18 cellular contexts compared by ENCODE assay signal in genomic region chr20:47558699-47559098, GRCh38. TPM values are rescaled to one million over a fixed set of nuclear protein-coding genes. Genes with fewer than 3 reads are reported as not detected.
DNase-seq lines count a peak whose midpoint lies in the region; ATAC-seq and TF ChIP-seq lines count a peak whose summit lies in the region.
"Had no signal": no experiment of that assay in that cellular context is flagged by ENCODE, and none has a peak within 500 bp of the region (broad histone marks: within the 10 kb centered on the region; RNA-seq: fewer than 3 reads in every experiment).

No MANE protein-coding gene starts in this region.

- H3K27me3 Mint-ChIP-seq in CD8-positive, alpha-beta T cell (ENCODE audit: low read depth) = no peaks in the 10 kb centered on the region
- H3K27me3 Mint-ChIP-seq in HFFc6 (ENCODE audit: insufficient read depth) = peaks cover 2% of the 10 kb centered on the region; the same call in 1 of the 2 replicates
- H3K27me3 Mint-ChIP-seq: dendritic cell treated with granulocyte-macrophage colony-stimulating factor and Interleukin-4, amounts not matched to agents 40 ng/mL and 50 ng/mL, for 4 days; stimulated activated naive CD8-positive, alpha-beta T cell treated with anti-CD3 and anti-CD28 coated beads, Interleukin-15, amount 100 ng/mL, for 72 hours; T-helper 17 cell had no signal

- H3K4me3 Mint-ChIP-seq in CD8-positive, alpha-beta T cell = no peak overlapping the region
- peak overlapping the region; percentile 60 for H3K4me3 Mint-ChIP-seq in HFFc6
- H3K4me3 Mint-ChIP-seq: activated T-helper 1 cell treated with anti-CD3 and anti-CD28 coated beads, Interleukin-12 subunit alpha, Interleukin-12 subunit beta, Interleukin-2, Interleukin-4 antibody, amounts not matched to agents 30 ng/mL and 10 ng/mL and 1 ng/mL, durations not matched to agents 14 hours and 24 hours and 36 hours; dendritic cell treated with granulocyte-macrophage colony-stimulating factor and Interleukin-4, amounts not matched to agents 40 ng/mL and 50 ng/mL, for 4 days; stimulated activated naive CD8-positive, alpha-beta T cell treated with anti-CD3 and anti-CD28 coated beads, Interleukin-15, amount 100 ng/mL, for 72 hours; T-helper 17 cell had no signal

- POLR2A ChIA-PET in CD8-positive, alpha-beta T cell (lab: Charles Lee) = interaction anchor here (0.6 kb wide), 1 partner anchor 9 kb away, joined by 6 read pairs; no protein-coding TSS in a partner anchor

- H3K36me3 ChIP-seq in CD8-positive, alpha-beta T cell (ENCODE audit: insufficient read depth, low read length) = no peaks in the 10 kb centered on the region
- no peaks in the 10 kb centered on the region for H3K36me3 ChIP-seq in esophagus muscularis mucosa
- H3K36me3 ChIP-seq in sigmoid colon = no peaks in the 10 kb centered on the region
- H3K36me3 ChIP-seq: Peyer's patch had no signal

- no peak for DNase-seq in CD8-positive, alpha-beta T cell
- DNase-seq in HFFc6 = peak; percentile 19
- DNase-seq in esophagus muscularis mucosa (ENCODE audit: extremely low spot score) = no peak
- no peak for DNase-seq in sigmoid colon
- no peak for DNase-seq in RKO (ENCODE audit: low spot score)
- DNase-seq in cortex of kidney (lab: John Stamatoyannopoulos, UW) = no peak
- DNase-seq in NCI-H1092 (lab: John Stamatoyannopoulos, UW) = no peak
- DNase-seq: activated CD4-positive, alpha-beta T cell treated with anti-CD3 and anti-CD28 coated beads for 48 hours; DMS79; mammary epithelial cell; NCI-H2081; NCI-H526 treated with DMSO at 0.1 percent for 48 hours; Peyer's patch; stimulated activated naive CD8-positive, alpha-beta T cell treated with anti-CD3 and anti-CD28 coated beads, Interleukin-15, amount 100 ng/mL, for 72 hours; T-helper 17 cell had no signal

- H3K36me3 Mint-ChIP-seq in CD8-positive, alpha-beta T cell = peaks cover 13% of the 10 kb centered on the region
- peaks cover 8% of the 10 kb centered on the region; the same call in 1 of the 2 replicates for H3K36me3 Mint-ChIP-seq in HFFc6 (ENCODE audit: low read depth)

- H3K9me3 ChIP-seq in CD8-positive, alpha-beta T cell (ENCODE audit: low read length) = no peaks in the 10 kb centered on the region
- H3K9me3 ChIP-seq in esophagus muscularis mucosa = no peaks in the 10 kb centered on the region
- no peaks in the 10 kb centered on the region for H3K9me3 ChIP-seq in sigmoid colon
- H3K9me3 ChIP-seq: Peyer's patch had no signal

- H3K4me1 Mint-ChIP-seq in CD8-positive, alpha-beta T cell (ENCODE audit: low read depth) = peaks cover 70% of the 10 kb centered on the region
- peaks cover 60% of the 10 kb centered on the region for H3K4me1 Mint-ChIP-seq in HFFc6 (ENCODE audit: low read depth)

- TF ChIP-seq POLR2A in esophagus muscularis mucosa (IDR thresholded peaks at IDR 0.05; ENCODE audit: low read depth) = no peak
- no peak for TF ChIP-seq POLR2A in sigmoid colon (IDR thresholded peaks at IDR 0.05)

- no peak for TF ChIP-seq EP300 in esophagus muscularis mucosa (IDR thresholded peaks at IDR 0.05)
- TF ChIP-seq EP300 in sigmoid colon (IDR thresholded peaks at IDR 0.05) = no peak

- peak overlapping the region; percentile 47 for H3K27ac Mint-ChIP-seq in CD8-positive, alpha-beta T cell
- H3K27ac Mint-ChIP-seq in HFFc6 = peak overlapping the region; percentile 50
- H3K27ac Mint-ChIP-seq: activated T-helper 1 cell treated with anti-CD3 and anti-CD28 coated beads, Interleukin-12 subunit alpha, Interleukin-12 subunit beta, Interleukin-2, Interleukin-4 antibody, amounts not matched to agents 30 ng/mL and 10 ng/mL and 1 ng/mL, durations not matched to agents 14 hours and 24 hours and 36 hours; dendritic cell treated with granulocyte-macrophage colony-stimulating factor and Interleukin-4, amounts not matched to agents 40 ng/mL and 50 ng/mL, for 4 days; T-helper 17 cell had no signal

- no peaks in the 10 kb centered on the region for H3K9me3 Mint-ChIP-seq in CD8-positive, alpha-beta T cell
- H3K9me3 Mint-ChIP-seq in HFFc6 = no peaks in the 10 kb centered on the region
- H3K9me3 Mint-ChIP-seq: activated T-helper 1 cell treated with anti-CD3 and anti-CD28 coated beads, Interleukin-12 subunit alpha, Interleukin-12 subunit beta, Interleukin-2, Interleukin-4 antibody, amounts not matched to agents 30 ng/mL and 10 ng/mL and 1 ng/mL, durations not matched to agents 14 hours and 24 hours and 36 hours; dendritic cell treated with granulocyte-macrophage colony-stimulating factor and Interleukin-4, amounts not matched to agents 40 ng/mL and 50 ng/mL, for 4 days; stimulated activated naive CD8-positive, alpha-beta T cell treated with anti-CD3 and anti-CD28 coated beads, Interleukin-15, amount 100 ng/mL, for 72 hours had no signal

- H3K4me1 ChIP-seq in CD8-positive, alpha-beta T cell (ENCODE audit: insufficient read depth, low read length) = peaks cover 40% of the 10 kb centered on the region
- H3K4me1 ChIP-seq in esophagus muscularis mucosa (peaks cover 49 to 70% (median 64%) of the 10 kb centered on the region in 4 donors), sigmoid colon (peaks cover 0 to 63% (median 57%) of the 10 kb centered on the region in 4 donors)

- no peak overlapping the region for H3K4me3 ChIP-seq in CD8-positive, alpha-beta T cell (ENCODE audit: low read depth, low read length)
- H3K4me3 ChIP-seq in esophagus muscularis mucosa (no peak overlapping the region), sigmoid colon (no peak overlapping the region)
- H3K4me3 ChIP-seq: Peyer's patch had no signal

- no peak for TF ChIP-seq CTCF in CD8-positive, alpha-beta T cell (IDR thresholded peaks at IDR 0.05)
- TF ChIP-seq CTCF in HFFc6 (IDR thresholded peaks at IDR 0.05) = no peak
- TF ChIP-seq CTCF in esophagus muscularis mucosa (IDR thresholded peaks at IDR 0.05) = no peak
- TF ChIP-seq CTCF in sigmoid colon (IDR thresholded peaks at IDR 0.05) = no peak

- H3K27ac ChIP-seq in CD8-positive, alpha-beta T cell (ENCODE audit: low read depth, low read length) = no peak overlapping the region
- H3K27ac ChIP-seq in esophagus muscularis mucosa (replicated peaks in 1 of 4) (peak overlapping the region; percentile 16 to 56 (median 36)), sigmoid colon (peak overlapping the region in 3 of 4 donors; percentile 61 to 76 (median 74))
- H3K27ac ChIP-seq: HL-60 had no signal

- 48% methylated on average over 2 of the region's 2 CpGs for WGBS in esophagus muscularis mucosa
- 75 to 85% methylated on average over 2 of the region's 2 CpGs for WGBS in sigmoid colon, 2 donors

- ATAC-seq in CD8-positive, alpha-beta T cell = no peak
- ATAC-seq: stimulated activated naive CD8-positive, alpha-beta T cell treated with anti-CD3 and anti-CD28 coated beads, Interleukin-15, amount 100 ng/mL, for 72 hours; T-helper 17 cell had no signal

- intact Hi-C loops in CD8-positive, alpha-beta T cell (cut with DNase I, micrococcal nuclease) = no loop called here
- intact Hi-C loops in esophagus muscularis mucosa (cut with DNase I) (no loop called here), sigmoid colon (cut with DNase I) (no loop called here)

- H3K27me3 ChIP-seq in CD8-positive, alpha-beta T cell (ENCODE audit: insufficient read depth, low read length) = no peaks in the 10 kb centered on the region
- no peaks in the 10 kb centered on the region for H3K27me3 ChIP-seq in esophagus muscularis mucosa
- no peaks in the 10 kb centered on the region for H3K27me3 ChIP-seq in sigmoid colon
- H3K27me3 ChIP-seq: Peyer's patch had no signal

- CTCF ChIA-PET in CD8-positive, alpha-beta T cell (lab: Charles Lee) = no interaction called here

RNA-seq across cellular contexts. Expression of gene NCOA3, which starts 57.0 kb away (rescaled TPM):
- total RNA-seq in CD8-positive, alpha-beta T cell = 10 to 100 TPM; 45.1 to 47.1 TPM
- 10 to 100 TPM; 28.6 to 40.9 (median 32.7) TPM for total RNA-seq in HFFc6 (2021; fragmentation: NEBNext Ultra II Directional; extraction: Animal tissue kit (Norgen Biotek cat#: 25700))
- total RNA-seq in esophagus muscularis mucosa (10 to 100 TPM; 25.7 to 51.4 (median 35.8) TPM), sigmoid colon (10 to 100 TPM; 22.8 to 51.0 (median 26.4) TPM)
- polyA plus RNA-seq in sigmoid colon = 10 to 100 TPM in 1 of 3 donors, 1 to 10 TPM in 2; 4.8 to 13.7 (median 4.9) TPM
